ENCODE assay signal across 10 cellular contexts in genomic region chr19:13012390-13012689, GRCh38. TPM values are rescaled to one million over a fixed set of nuclear protein-coding genes. Genes with fewer than 3 reads are reported as not detected.
DNase-seq lines count a peak whose midpoint lies in the region; ATAC-seq, FAIRE-seq and TF ChIP-seq lines count a peak whose summit lies in the region.
"Had no signal": no experiment of that assay in that cellular context is flagged by ENCODE, and none has a peak within 500 bp of the region (broad histone marks: within the 10 kb centered on the region; RNA-seq: fewer than 3 reads in every experiment).

No MANE protein-coding gene starts in this region.

- no peak for ATAC-seq in activated T-cell treated with anti-CD3 and anti-CD28 coated beads, Interleukin-2, amount 50 U/mL, for 72 hours (replicated peaks in 1 of 2)
- ATAC-seq in K562 (no peak), GM19467 (IDR thresholded peaks at IDR 0.05; ENCODE audit: unreplicated experiment) (no peak)

- H2AK5ac ChIP-seq in mesenchymal stem cell (ENCODE audit: low read length, severe bottlenecking): no peak overlapping the region

- H3K79me1 ChIP-seq in mesenchymal stem cell (replicated peaks; ENCODE audit: low read length, poor library complexity, severe bottlenecking): peaks cover 2% of the 10 kb centered on the region

- no peak overlapping the region for H3K14ac ChIP-seq in mesenchymal stem cell (ENCODE audit: low read length in 2 of 2)

- in situ Hi-C loops in K562 (cut with MboI) (no loop called here), transverse colon (cut with MboI; ENCODE audit: low pct_ligation_motif_present in 1 of 4, low pct_unique_long_range_greater_than_20kb in 1 of 4, low sequenced_read_pairs in 3 of 4) (no loop called here)

- no peaks in the 10 kb centered on the region for H3K9me3 Mint-ChIP-seq in activated T-cell treated with anti-CD3 and anti-CD28 coated beads, Interleukin-2, amount 50 U/mL, for 72 hours

- H2AFZ ChIP-seq in K562 (ENCODE audit: low read depth, low read length): no peak overlapping the region
- no peak overlapping the region for H2AFZ ChIP-seq in mesenchymal stem cell (ENCODE audit: low read depth, low read length)

- H2BK5ac ChIP-seq in mesenchymal stem cell (ENCODE audit: low read depth, low read length, poor library complexity, severe bottlenecking): no peak overlapping the region

- BruUV-seq in K562 (replicated peaks; lab: Mats Ljungman, UMichigan): no TSS peak

- no peak for FAIRE-seq in K562 (lab: Jason Lieb, UNC)

- peaks cover 35% of the 10 kb centered on the region for H3K4me1 Mint-ChIP-seq in activated T-cell treated with anti-CD3 and anti-CD28 coated beads, Interleukin-2, amount 50 U/mL, for 72 hours (ENCODE audit: low read depth)

- no peak overlapping the region for H2BK15ac ChIP-seq in mesenchymal stem cell (ENCODE audit: low read depth, poor library complexity, severe bottlenecking)

- H3K27ac Mint-ChIP-seq in activated T-cell treated with anti-CD3 and anti-CD28 coated beads, Interleukin-2, amount 50 U/mL, for 72 hours: no peak overlapping the region

- H3K36me3 ChIP-seq in K562 (ENCODE audit: control insufficient read depth, insufficient read depth, low read length): no peaks in the 10 kb centered on the region; the same call in 1 of the 3 replicates
- H3K36me3 ChIP-seq in mesenchymal stem cell (ENCODE audit: control insufficient read depth in 1 of 2, insufficient read depth in 2 of 2, low read depth in 1 of 2, low read length in 2 of 2): peaks cover 4 to 10% of the 10 kb centered on the region in 2 experiments
- no peaks in the 10 kb centered on the region for H3K36me3 ChIP-seq in transverse colon
- H3K36me3 ChIP-seq: BE2C had no signal

- CTCF ChIA-PET in K562 (lab: Yijun Ruan, JAX; ENCODE audit: low intra/inter-chr PET ratio): no interaction called here

- peaks cover 28 to 75% of the 10 kb centered on the region in 2 experiments for H3K4me1 ChIP-seq in K562 (replicated peaks in 1 of 2; ENCODE audit: control insufficient read depth in 2 of 2, insufficient read depth in 2 of 2, low read length in 2 of 2)
- peaks cover 44% of the 10 kb centered on the region for H3K4me1 ChIP-seq in mesenchymal stem cell (ENCODE audit: control insufficient read depth, insufficient read depth, low read depth, low read length)
- H3K4me1 ChIP-seq in transverse colon: peaks cover 46 to 93% (median 81%) of the 10 kb centered on the region in 4 donors

- TF ChIP-seq EP300 in K562 (IDR thresholded peaks at IDR 0.05; ENCODE audit: low read length) (no peak), transverse colon (IDR thresholded peaks at IDR 0.05; ENCODE audit: low read depth) (no peak)

- H3K4me3 ChIP-seq in K562 (no peak overlapping the region), mesenchymal stem cell (ENCODE audit: insufficient read depth in 1 of 2, low read depth in 1 of 2, low read length in 2 of 2) (peak overlapping the region in 1 of 2 experiments; percentile 74), transverse colon (peak overlapping the region in 1 of 4 donors; percentile 44)

- no peaks in the 10 kb centered on the region for H3K27me3 ChIP-seq in K562 (ENCODE audit: control insufficient read depth in 2 of 2, insufficient read depth in 2 of 2, low read length in 2 of 2)
- peaks cover 0 to 99% of the 10 kb centered on the region in 2 experiments for H3K27me3 ChIP-seq in mesenchymal stem cell (ENCODE audit: control insufficient read depth in 1 of 2, insufficient read depth in 1 of 2, low read length in 2 of 2)
- peaks cover 18% of the 10 kb centered on the region for H3K27me3 ChIP-seq in transverse colon
- H3K27me3 ChIP-seq: BE2C had no signal

- no peak for TF ChIP-seq RAD21 in K562 (CRISPR knock-in tag; conservative IDR thresholded peaks at IDR 0.05 in 1 of 2, IDR thresholded peaks at IDR 0.05 in 1 of 2)

- H4K8ac ChIP-seq in mesenchymal stem cell (ENCODE audit: low read length): no peak overlapping the region

- H3K27ac ChIP-seq in K562 (ENCODE audit: extremely low read depth, low read depth, low read length) (no peak overlapping the region), mesenchymal stem cell (ENCODE audit: low read length, poor library complexity, severe bottlenecking) (no peak overlapping the region), transverse colon (peak overlapping the region; percentile 87 to 91 (median 90))

- H3K79me2 ChIP-seq in K562 (ENCODE audit: control insufficient read depth, insufficient read depth, low read length): peaks cover 45% of the 10 kb centered on the region

- no peaks in the 10 kb centered on the region for H3K9me3 ChIP-seq in K562 (replicated peaks; ENCODE audit: control insufficient read depth, insufficient read depth, low read depth, low read length)
- no peaks in the 10 kb centered on the region for H3K9me3 ChIP-seq in mesenchymal stem cell (ENCODE audit: control insufficient read depth, low read length)
- no peaks in the 10 kb centered on the region for H3K9me3 ChIP-seq in transverse colon
- H3K9me3 ChIP-seq: BE2C had no signal

- TF ChIP-seq POLR2A in K562 (conservative IDR thresholded peaks at IDR 0.05) (no peak), transverse colon (IDR thresholded peaks at IDR 0.05) (no peak)

- no peak overlapping the region for H3K4me2 ChIP-seq in K562 (ENCODE audit: insufficient read depth, low read length)
- no peak overlapping the region for H3K4me2 ChIP-seq in mesenchymal stem cell (ENCODE audit: low read length, poor library complexity, severe bottlenecking)

- intact Hi-C loops in K562 (cut with micrococcal nuclease): no loop called here
- intact Hi-C loops in transverse colon (cut with DNase I; ENCODE audit: low total_unique reads): loop anchor here (10.0 kb wide), 1 partner anchor 52 kb away; no protein-coding TSS in a partner anchor

- no peak overlapping the region for H4K91ac ChIP-seq in mesenchymal stem cell (ENCODE audit: low read length)

- H3K18ac ChIP-seq in mesenchymal stem cell (ENCODE audit: low read depth in 1 of 2, low read length in 2 of 2): no peak overlapping the region

- peak overlapping the region in 1 of 2 experiments; percentile 47 for H3K23ac ChIP-seq in mesenchymal stem cell (ENCODE audit: low read length in 2 of 2)

- WGBS in K562 (ENCODE audit: insufficient coverage, low coverage, missing lambda C conversion rate): 98% methylated on average over 13 of the region's 23 CpGs
- WGBS in mesenchymal stem cell: 2% methylated on average over 20 of the region's 23 CpGs
- WGBS in transverse colon (ENCODE audit: low coverage in 1 of 2), 2 donors: 71% methylated on average over 8 of the region's 23 CpGs; no CpG with 5 or more reads in 1 of the 2 donors

- no peak overlapping the region for H2BK12ac ChIP-seq in mesenchymal stem cell (ENCODE audit: low read length in 2 of 2)

- DNase-seq in activated T-cell treated with anti-CD3 and anti-CD28 coated beads, Interleukin-2, amount 50 U/mL, for 72 hours: no peak
- no peak for DNase-seq in activated T-cell treated with anti-CD3 and anti-CD28 coated beads, Interleukin-2, amount 50 U/mL, for 1 hour
- DNase-seq in K562 (ENCODE audit: extremely low read depth in 1 of 4, low spot score in 3 of 4) (no peak), mesenchymal stem cell (no peak), transverse colon (no peak), NCI-H1417 (lab: John Stamatoyannopoulos, UW) (no peak), T1000 (lab: John Stamatoyannopoulos, UW) (no peak)
- DNase-seq: BE2C, NCI-H1694 treated with DMSO at 0.1 percent for 48 hours had no signal

- H3K9me1 ChIP-seq in K562 (ENCODE audit: control insufficient read depth, insufficient read depth, low read length): no peaks in the 10 kb centered on the region

- no peak overlapping the region for H3K9ac ChIP-seq in K562 (ENCODE audit: insufficient read depth in 1 of 2, low read depth in 2 of 2, low read length in 2 of 2)
- peak overlapping the region; percentile 99 for H3K9ac ChIP-seq in mesenchymal stem cell (ENCODE audit: low read length)

- no peaks in the 10 kb centered on the region for H4K20me1 ChIP-seq in K562 (replicated peaks; ENCODE audit: control insufficient read depth, insufficient read depth, low read length)

- TF ChIP-seq CTCF in K562 (IDR thresholded peaks at IDR 0.05 in 2 of 3, conservative IDR thresholded peaks at IDR 0.05 in 1 of 3; ENCODE audit: insufficient read depth in 2 of 3, low read depth in 1 of 3, low read length in 3 of 3): no peak
- no peak for TF ChIP-seq CTCF in transverse colon (IDR thresholded peaks at IDR 0.05)

- POLR2A ChIA-PET in K562 (lab: Yijun Ruan, JAX): no interaction called here

- H3K4ac ChIP-seq in mesenchymal stem cell (ENCODE audit: low read depth in 1 of 2, low read length in 2 of 2): no peak overlapping the region

- H3K4me3 Mint-ChIP-seq in activated T-cell treated with anti-CD3 and anti-CD28 coated beads, Interleukin-2, amount 50 U/mL, for 72 hours: peak overlapping the region; percentile 92 to 97

- H3K36me3 Mint-ChIP-seq in activated T-cell treated with anti-CD3 and anti-CD28 coated beads, Interleukin-2, amount 50 U/mL, for 72 hours (ENCODE audit: insufficient read depth in 2 of 2): peaks cover 0 to 1% of the 10 kb centered on the region in 2 donors

- no peak overlapping the region for H2BK120ac ChIP-seq in mesenchymal stem cell (ENCODE audit: low read depth, low read length)

- peaks cover 72% of the 10 kb centered on the region for H3K27me3 Mint-ChIP-seq in activated T-cell treated with anti-CD3 and anti-CD28 coated beads, Interleukin-2, amount 50 U/mL, for 72 hours (ENCODE audit: low read depth)

RNA-seq across cellular contexts. Expression of gene NFIX, which starts 17.1 kb away (rescaled TPM):
- 1 to 10 TPM; 2.2 to 2.8 TPM for total RNA-seq in activated T-cell treated with anti-CD3 and anti-CD28 coated beads, Interleukin-2, amount 50 U/mL, for 72 hours
- 18.3 and 47.5 TPM in 2 replicates for total RNA-seq in K562 (2011; cell fraction: chromatin; rRNA removed; ENCODE audit: low replicate concordance)
- total RNA-seq in K562 (2011; cell fraction: nucleolus; rRNA removed): 13.6 and 14.8 TPM in 2 replicates
- 10.4 and 11.4 TPM in 2 replicates for total RNA-seq in K562 (2011; cell fraction: nucleoplasm; rRNA removed)
- total RNA-seq in K562 (2014; rRNA removed): 5.4 and 7.7 TPM in 2 replicates
- total RNA-seq in K562 (2014; rRNA removed; fragmentation: Illumina TruSeq; extraction: Trizol): 2.3 and 6.4 TPM in 2 replicates
- 3.1 and 3.8 TPM in 2 replicates for total RNA-seq in K562 (2015; rRNA removed; fragmentation: Illumina TruSeq; extraction: Trizol)
- 23.1 and 26.8 TPM in 2 replicates for total RNA-seq in K562 (2021)
- 2.9 and 5.6 TPM in 2 replicates for polyA plus RNA-seq in K562 (2011; rRNA removed)
- 3.2 and 3.6 TPM in 2 replicates for polyA plus RNA-seq in K562 (2011; cell fraction: cytosol; rRNA removed)
- polyA plus RNA-seq in K562 (2011; cell fraction: nucleus; rRNA removed): 10.1 and 10.4 TPM in 2 replicates
- polyA plus RNA-seq in K562 (2012): 8.7 and 9.6 TPM in 2 replicates
- polyA plus RNA-seq in K562 (2014; fragmentation: Illumina TruSeq; extraction: Trizol): 7.7 and 9.2 TPM in 2 replicates
- under 1 TPM; 0.28 to 0.34 TPM for polyA plus RNA-seq in K562 (2014; fragmentation: Nextera tagmentation; extraction: Ambion mirVana)
- 6.8 and 7.2 TPM in 2 replicates for polyA plus RNA-seq in K562 (2014; rRNA removed)
- polyA minus RNA-seq in K562 (2011; rRNA and poly(A)+ RNA removed): 2.8 and 3.1 TPM in 2 replicates
- 7.3 and 7.8 TPM in 2 replicates for polyA minus RNA-seq in K562 (2011; cell fraction: cytosol; rRNA and poly(A)+ RNA removed)
- polyA minus RNA-seq in K562 (2011; cell fraction: nucleus; rRNA and poly(A)+ RNA removed): 5.7 and 7.9 TPM in 2 replicates
- 4.6 TPM for polyA plus RNA-seq in mesenchymal stem cell (2013, experiment 1 of 2)
- 4.6 TPM for polyA plus RNA-seq in mesenchymal stem cell (2013, experiment 2 of 2)
- total RNA-seq in transverse colon: 10 to 100 TPM; 25.4 to 53.1 (median 29.3) TPM

RNA-seq across cellular contexts. Expression of gene DAND5, which starts 43.0 kb away (rescaled TPM):
- total RNA-seq in activated T-cell treated with anti-CD3 and anti-CD28 coated beads, Interleukin-2, amount 50 U/mL, for 72 hours: under 1 TPM; 0.12 to 0.32 TPM
- total RNA-seq in K562 (2011; cell fraction: chromatin; rRNA removed; ENCODE audit: low replicate concordance): 2.2 and 4.9 TPM in 2 replicates
- 2.3 and 2.4 TPM in 2 replicates for total RNA-seq in K562 (2011; cell fraction: nucleolus; rRNA removed)
- 2.3 and 3.3 TPM in 2 replicates for total RNA-seq in K562 (2011; cell fraction: nucleoplasm; rRNA removed)
- total RNA-seq in K562 (2014; rRNA removed) (0.27 and 0.82 TPM in 2 replicates), K562 (2014; rRNA removed; fragmentation: Illumina TruSeq; extraction: Trizol) (0.38 and 0.40 TPM in 2 replicates), K562 (2015; rRNA removed; fragmentation: Illumina TruSeq; extraction: Trizol) (0.22 and 0.23 TPM in 2 replicates), K562 (2021) (0.74 and 0.78 TPM in 2 replicates), transverse colon (under 1 TPM in 2 of 4 donors, not detected in 2; 0.27 to 0.32 TPM)
- polyA plus RNA-seq in K562 (2011; rRNA removed) (0.60 and 0.89 TPM in 2 replicates), K562 (2014; fragmentation: Illumina TruSeq; extraction: Trizol) (0.71 and 0.83 TPM in 2 replicates), K562 (2014; fragmentation: Nextera tagmentation; extraction: Ambion mirVana) (under 1 TPM; 0.42 to 0.63 TPM), K562 (2014; rRNA removed) (0.50 and 0.66 TPM in 2 replicates)
- 0.71 and 0.72 TPM in 2 replicates for polyA plus RNA-seq in K562 (2011; cell fraction: cytosol; rRNA removed)
- 1.9 and 3.0 TPM in 2 replicates for polyA plus RNA-seq in K562 (2011; cell fraction: nucleus; rRNA removed)
- polyA plus RNA-seq in K562 (2012): 0.43 and 0.97 TPM in 2 replicates
- 0.18 and 0.28 TPM in 2 replicates for polyA minus RNA-seq in K562 (2011; rRNA and poly(A)+ RNA removed)
- polyA minus RNA-seq in K562 (2011; cell fraction: cytosol; rRNA and poly(A)+ RNA removed): 0.48 TPM in 1 of 2 replicates, not detected in the other
- polyA minus RNA-seq in K562 (2011; cell fraction: nucleus; rRNA and poly(A)+ RNA removed): 0.33 TPM in 1 of 2 replicates, not detected in the other
- polyA plus RNA-seq in mesenchymal stem cell (2013, experiment 1 of 2): 0.01 TPM
- polyA plus RNA-seq in mesenchymal stem cell (2013, experiment 2 of 2): not detected

RNA-seq across cellular contexts. Expression of gene GADD45GIP1, which starts 55.3 kb away (rescaled TPM):
- 10 to 100 TPM; 15.9 to 16.4 TPM for total RNA-seq in activated T-cell treated with anti-CD3 and anti-CD28 coated beads, Interleukin-2, amount 50 U/mL, for 72 hours
- 2.1 and 5.5 TPM in 2 replicates for total RNA-seq in K562 (2011; cell fraction: chromatin; rRNA removed; ENCODE audit: low replicate concordance)
- 10.1 and 11.0 TPM in 2 replicates for total RNA-seq in K562 (2011; cell fraction: nucleolus; rRNA removed)
- 7.2 TPM in 2 replicates for total RNA-seq in K562 (2011; cell fraction: nucleoplasm; rRNA removed)
- total RNA-seq in K562 (2014; rRNA removed) (143 and 161 TPM in 2 replicates), K562 (2014; rRNA removed; fragmentation: Illumina TruSeq; extraction: Trizol) (9.1 and 12.9 TPM in 2 replicates), K562 (2015; rRNA removed; fragmentation: Illumina TruSeq; extraction: Trizol) (39.5 and 40.1 TPM in 2 replicates), K562 (2021) (47.3 and 48.8 TPM in 2 replicates), transverse colon (10 to 100 TPM; 28.6 to 55.0 (median 33.6) TPM)
- polyA plus RNA-seq in K562 (2011; rRNA removed) (29.2 and 30.4 TPM in 2 replicates), K562 (2014; fragmentation: Illumina TruSeq; extraction: Trizol) (11.5 and 20.3 TPM in 2 replicates), K562 (2014; fragmentation: Nextera tagmentation; extraction: Ambion mirVana) (1 to 10 TPM; 5.1 to 6.8 TPM), K562 (2014; rRNA removed) (114 and 122 TPM in 2 replicates)
- 29.3 and 72.0 TPM in 2 replicates for polyA plus RNA-seq in K562 (2011; cell fraction: cytosol; rRNA removed)
- 15.3 and 17.2 TPM in 2 replicates for polyA plus RNA-seq in K562 (2011; cell fraction: nucleus; rRNA removed)
- polyA plus RNA-seq in K562 (2012): 35.2 and 43.7 TPM in 2 replicates
- polyA minus RNA-seq in K562 (2011; rRNA and poly(A)+ RNA removed): 4.2 and 6.1 TPM in 2 replicates
- 9.9 and 13.6 TPM in 2 replicates for polyA minus RNA-seq in K562 (2011; cell fraction: cytosol; rRNA and poly(A)+ RNA removed)
- 4.6 and 5.3 TPM in 2 replicates for polyA minus RNA-seq in K562 (2011; cell fraction: nucleus; rRNA and poly(A)+ RNA removed)
- 47.1 TPM for polyA plus RNA-seq in mesenchymal stem cell (2013, experiment 1 of 2)
- 47.3 TPM for polyA plus RNA-seq in mesenchymal stem cell (2013, experiment 2 of 2)

Comparison
In these comparisons a context has a peak if more than half of its experiments do, and no peak if none do; other contexts are left out.
1. H3K27ac ChIP-seq: peak in transverse colon (4 of 4); none in K562 (single experiment) and mesenchymal stem cell (single experiment).